In genomic region chr3:95609411-95609810, GRCh38 we compare ENCODE assay signal across 9 cellular contexts.
"Had no signal": no experiment of that assay in that cellular context is flagged by ENCODE, and none has a peak within 500 bp of the region (broad histone marks: within the 10 kb centered on the region; RNA-seq: fewer than 3 reads in every experiment).

No MANE protein-coding gene starts in this region.

- DNase-seq: GM23248, GOT3, H7, HFFc6, KBM-7 had no signal

- H3K4me3 ChIP-seq: GM23248, HAP-1 had no signal

- ATAC-seq: HCT116, HepG2 had no signal

- H3K36me3 ChIP-seq: HAP-1 had no signal

- H3K27ac ChIP-seq: GM23248, HL-60 had no signal

- H3K9me3 ChIP-seq: HAP-1 had no signal

- H3K4me1 ChIP-seq: HAP-1 had no signal
